In genomic region chr14:77141592-77142288, GRCh38 we compare ENCODE assay signal across 8 cellular contexts. TPM values are rescaled to one million over a fixed set of nuclear protein-coding genes. Genes with fewer than 3 reads are reported as not detected.
DNase-seq lines count a peak whose midpoint lies in the region; ATAC-seq and TF ChIP-seq lines count a peak whose summit lies in the region.

Gene ZDHHC22, minus strand, starts transcription at chr14:77141791. Its CDS starts 2,053 bp downstream, at chr14:77139738.

- TF ChIP-seq CTCF in ovary (IDR thresholded peaks at IDR 0.05), result no peak

- intact Hi-C loops in ovary (cut with DNase I), result no loop called here
- intact Hi-C loops in sciatic nerve (cut with DNase I), result no loop called here

- no peak for TF ChIP-seq POLR2A in ovary (IDR thresholded peaks at IDR 0.05)

- H3K27ac ChIP-seq in ovary, result no peak within 1 kb of the TSS

- H3K27me3 ChIP-seq in ovary, result no peaks in the 10 kb centered on the region

- ATAC-seq in esophagus mucosa (peak; percentile 10), sciatic nerve (no peak), GM21390 (IDR thresholded peaks at IDR 0.05; ENCODE audit: unreplicated experiment) (no peak)

- DNase-seq in DMS 273 treated with DMSO at 0.1 percent for 48 hours (lab: John Stamatoyannopoulos, UW), result peak; percentile 76
- peak; percentile 48 for DNase-seq in NCI-H2227 treated with DMSO at 0.1 percent for 48 hours (lab: John Stamatoyannopoulos, UW)
- no peak for DNase-seq in ovary
- DNase-seq in AG20443 (ENCODE audit: low spot score), result no peak
- DNase-seq in sciatic nerve (ENCODE audit: low spot score), result no peak
- no peak for DNase-seq in GF-D8 (lab: John Stamatoyannopoulos, UW)

- H3K4me1 ChIP-seq in ovary (ENCODE audit: insufficient read depth), result peaks cover 4% of the 10 kb centered on the region

- no peak for TF ChIP-seq EP300 in ovary (IDR thresholded peaks at IDR 0.05)

- peak within 1 kb of the TSS; percentile 19 for H3K4me3 ChIP-seq in ovary

- H3K9me3 ChIP-seq in ovary, result no peaks in the 10 kb centered on the region

- H3K36me3 ChIP-seq in ovary, result no peaks in the 10 kb centered on the region

- 2 to 7% (median 4%) methylated on average over 11 to 33 of the region's 36 CpGs for WGBS in ovary, 3 donors

RNA-seq across cellular contexts. Expression of gene ZDHHC22, which starts in this region (rescaled TPM):
- total RNA-seq in esophagus mucosa (not detected), ovary (not detected), sciatic nerve (not detected)
- under 1 TPM in 1 of 2 donors, not detected in 1; 0.02 TPM for polyA plus RNA-seq in ovary

Comparison
In these comparisons a context has a peak if more than half of its experiments do, and no peak if none do; other contexts are left out.
1. Peak in ATAC-seq in esophagus mucosa; RNA of the gene not detected or under 1 TPM.
2. DNase-seq: peak in DMS 273 treated with DMSO at 0.1 percent for 48 hours (single experiment) and NCI-H2227 treated with DMSO at 0.1 percent for 48 hours (single experiment); none in ovary (0 of 5), AG20443 (single experiment), sciatic nerve (single experiment) and GF-D8 (single experiment).